In the genomic region with DNA sequence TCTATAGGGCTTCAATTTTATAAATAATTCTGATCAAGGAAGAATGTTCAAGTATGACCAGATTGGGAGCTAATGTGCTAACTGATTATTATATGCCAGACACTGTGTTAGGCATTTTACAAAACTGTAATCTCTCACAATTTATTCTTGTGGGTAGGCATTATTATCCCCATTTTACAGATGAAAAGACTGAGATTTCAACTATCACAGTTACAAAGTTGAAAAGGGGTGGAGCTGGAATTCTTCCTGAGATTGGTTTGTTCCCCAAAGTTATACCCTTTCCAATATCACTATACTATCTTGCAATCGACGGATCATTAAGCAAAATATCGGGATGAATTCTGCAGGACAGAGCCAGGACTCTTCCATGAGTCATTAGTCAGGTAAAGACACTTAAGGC, we compare ENCODE assay signal across 11 cellular contexts.
"Had no signal": no experiment of that assay in that cellular context is flagged by ENCODE, and none has a peak within 500 bp of the region (broad histone marks: within the 10 kb centered on the region; RNA-seq: fewer than 3 reads in every experiment).

No MANE protein-coding gene starts in this region.

- H3K4me3 ChIP-seq: GM23248, GM23338, HAP-1 had no signal

- H3K27ac ChIP-seq: GM23248 had no signal

- H3K4me1 Mint-ChIP-seq: GM23338, H9 had no signal

- H3K4me1 ChIP-seq: HAP-1 had no signal

- H3K4me2 ChIP-seq: GM23338 had no signal

- H3K36me3 ChIP-seq: HAP-1 had no signal

- H3K9ac ChIP-seq: GM23248 had no signal

- H3K4me3 Mint-ChIP-seq: GM23338, H9, HFFc6 had no signal

- DNase-seq: GM23248, GOT3, H7, H9, HCEC 1CT, HFFc6 had no signal

- FAIRE-seq: H1, H54 had no signal

- H3K9me3 Mint-ChIP-seq: GM23338, H9, HFFc6 had no signal

- H3K9me3 ChIP-seq: HAP-1 had no signal

- H2AFZ ChIP-seq: GM23248, GM23338 had no signal

- H3K27ac Mint-ChIP-seq: GM23338, H9, HFFc6 had no signal

- ATAC-seq: GM23338, HCT116 had no signal
